Comparison of ENCODE assay signal across 16 cellular contexts in genomic region chr17:78438271-78438691, GRCh38. TPM values are rescaled to one million over a fixed set of nuclear protein-coding genes. Genes with fewer than 3 reads are reported as not detected.
DNase-seq lines count a peak whose midpoint lies in the region; ATAC-seq and TF ChIP-seq lines count a peak whose summit lies in the region.
"Had no signal": no experiment of that assay in that cellular context is flagged by ENCODE, and none has a peak within 500 bp of the region (broad histone marks: within the 10 kb centered on the region; RNA-seq: fewer than 3 reads in every experiment).

No MANE protein-coding gene starts in this region.

- H4K20me1 ChIP-seq in SK-N-SH (ENCODE audit: insufficient read depth): no peaks in the 10 kb centered on the region
- H4K20me1 ChIP-seq: BLaER1 had no signal

- TF ChIP-seq CTCF in SK-N-SH (IDR thresholded peaks at IDR 0.05) (no peak), Caco-2 (IDR thresholded peaks at IDR 0.05; ENCODE audit: insufficient read depth in 1 of 2, low read depth in 1 of 2, low read length in 1 of 2, severe bottlenecking in 1 of 2, unreplicated experiment in 1 of 2) (no peak), natural killer cell (IDR thresholded peaks at IDR 0.05) (no peak)

- no peak overlapping the region for H3K4me2 ChIP-seq in SK-N-SH
- H3K4me2 ChIP-seq: BLaER1 had no signal

- H3K4me1 Mint-ChIP-seq in Caco-2 (ENCODE audit: low read depth, unreplicated experiment) (no peaks in the 10 kb centered on the region), natural killer cell (peaks cover 5% of the 10 kb centered on the region in 2 donors)
- H3K4me1 Mint-ChIP-seq in activated CD8-positive, alpha-beta T cell treated with anti-CD3 and anti-CD28 coated beads, Interleukin-2, amount 10 ng/mL, durations not matched to agents 7 days and 5 days (ENCODE audit: low read depth): no peaks in the 10 kb centered on the region

- H3K27ac ChIP-seq in SK-N-SH (ENCODE audit: low read depth in 2 of 2, low read length in 1 of 2): no peak overlapping the region
- H3K27ac ChIP-seq: BLaER1 had no signal

- CTCF ChIA-PET in SK-N-SH (lab: Yijun Ruan, JAX): interaction anchor here (1.1 to 2.6 kb wide), 3 partner anchors 7 to 77 kb away, joined by 3 to 10 read pairs (median 3); no protein-coding TSS in a partner anchor
- CTCF ChIA-PET in Caco-2 (lab: Charles Lee): no interaction called here
- CTCF ChIA-PET in activated CD8-positive, alpha-beta T cell treated with anti-CD3 and anti-CD28 coated beads, Interleukin-2, amount 10 ng/mL, durations not matched to agents 7 days and 5 days (lab: Charles Lee): no interaction called here

- no peaks in the 10 kb centered on the region for H3K79me2 ChIP-seq in SK-N-SH (ENCODE audit: insufficient read depth)

- H3K9ac ChIP-seq in SK-N-SH: no peak overlapping the region
- H3K9ac ChIP-seq: BLaER1 had no signal

- TF ChIP-seq EP300 in SK-N-SH (IDR thresholded peaks at IDR 0.05; ENCODE audit: borderline replicate concordance in 1 of 2, low read depth in 1 of 2, low read length in 1 of 2): no peak

- H3K27me3 Mint-ChIP-seq in Caco-2 (ENCODE audit: insufficient read depth, unreplicated experiment): no peaks in the 10 kb centered on the region
- H3K27me3 Mint-ChIP-seq in activated CD8-positive, alpha-beta T cell treated with anti-CD3 and anti-CD28 coated beads, Interleukin-2, amount 10 ng/mL, durations not matched to agents 7 days and 5 days (ENCODE audit: low read depth): no peaks in the 10 kb centered on the region
- H3K27me3 Mint-ChIP-seq in natural killer cell (ENCODE audit: low read depth in 2 of 2): no peaks in the 10 kb centered on the region

- H3K4me3 Mint-ChIP-seq in Caco-2 (ENCODE audit: unreplicated experiment) (peak overlapping the region; percentile 31), natural killer cell (peak overlapping the region; percentile 47)
- H3K4me3 Mint-ChIP-seq in activated CD8-positive, alpha-beta T cell treated with anti-CD3 and anti-CD28 coated beads, Interleukin-2, amount 10 ng/mL, durations not matched to agents 7 days and 5 days: no peak overlapping the region

- no peak for TF ChIP-seq RAD21 in SK-N-SH (IDR thresholded peaks at IDR 0.05; ENCODE audit: low read length)

- H3K4me1 ChIP-seq in SK-N-SH (ENCODE audit: control insufficient read depth in 1 of 2, insufficient read depth in 2 of 2, low read depth in 1 of 2, low read length in 1 of 2) (peaks cover 0 to 9% of the 10 kb centered on the region in 2 experiments; a peak in 1 of 4 replicates), Caco-2 (no peaks in the 10 kb centered on the region)

- H3K9me2 ChIP-seq in SK-N-SH: no peaks in the 10 kb centered on the region

- H2AFZ ChIP-seq in SK-N-SH (ENCODE audit: low read depth): no peak overlapping the region

- BruUV-seq in Caco-2 (replicated peaks; lab: Mats Ljungman, UMichigan): no TSS peak

- ATAC-seq in SK-N-SH treated with all-trans-retinoic acid at 6 μM for 48 hours (peak; percentile 6; the same call in 2 of the 3 replicates), natural killer cell (peak in 1 of 3 donors; percentile 44), HG03196 (IDR thresholded peaks at IDR 0.05; ENCODE audit: unreplicated experiment) (no peak)
- ATAC-seq in activated CD8-positive, alpha-beta T cell treated with anti-CD3 and anti-CD28 coated beads, Interleukin-2, amount 10 ng/mL, durations not matched to agents 7 days and 5 days: peak; percentile 17

- POLR2A ChIA-PET in SK-N-SH (lab: Yijun Ruan, JAX) (no interaction called here), Caco-2 (lab: Charles Lee) (no interaction called here)
- POLR2A ChIA-PET in activated CD8-positive, alpha-beta T cell treated with anti-CD3 and anti-CD28 coated beads, Interleukin-2, amount 10 ng/mL, durations not matched to agents 7 days and 5 days (lab: Charles Lee): no interaction called here

- intact Hi-C loops in Caco-2 (cut with micrococcal nuclease; ENCODE audit: unreplicated experiment) (no loop called here), natural killer cell (cut with micrococcal nuclease) (no loop called here)

- H3F3A ChIP-seq in SK-N-SH (replicated peaks; ENCODE audit: insufficient read depth): no peaks in the 10 kb centered on the region

- H3K36me3 ChIP-seq in SK-N-SH (replicated peaks in 1 of 2; ENCODE audit: control insufficient read depth in 1 of 2, insufficient read depth in 2 of 2, low read length in 1 of 2): no peaks in the 10 kb centered on the region
- H3K36me3 ChIP-seq in Caco-2 (ENCODE audit: control insufficient read depth, insufficient read depth, low read length): no peaks in the 10 kb centered on the region
- H3K36me3 ChIP-seq: BLaER1 had no signal

- H3K36me3 Mint-ChIP-seq in Caco-2 (ENCODE audit: insufficient read depth, unreplicated experiment) (peaks cover 27% of the 10 kb centered on the region), natural killer cell (no peaks in the 10 kb centered on the region)
- H3K36me3 Mint-ChIP-seq in activated CD8-positive, alpha-beta T cell treated with anti-CD3 and anti-CD28 coated beads, Interleukin-2, amount 10 ng/mL, durations not matched to agents 7 days and 5 days (ENCODE audit: low read depth): no peaks in the 10 kb centered on the region

- H3K4me3 ChIP-seq in SK-N-SH (ENCODE audit: low read depth in 2 of 2, low read length in 1 of 2) (no peak overlapping the region), Caco-2 (ENCODE audit: low read depth, low read length) (no peak overlapping the region)
- H3K4me3 ChIP-seq: BLaER1 had no signal

- H3K27me3 ChIP-seq in SK-N-SH (ENCODE audit: insufficient read depth): no peaks in the 10 kb centered on the region
- no peaks in the 10 kb centered on the region for H3K27me3 ChIP-seq in Caco-2 (replicated peaks; ENCODE audit: control insufficient read depth, insufficient read depth, low read length)
- H3K27me3 ChIP-seq: BLaER1 had no signal

- H3K9me3 ChIP-seq in SK-N-SH (no peaks in the 10 kb centered on the region), Caco-2 (no peaks in the 10 kb centered on the region)
- H3K9me3 ChIP-seq: BLaER1 had no signal

- 74% methylated on average over 10 of the region's 10 CpGs for WGBS in SK-N-SH (ENCODE audit: low lambda C conversion rate)

- H3K9me3 Mint-ChIP-seq in Caco-2 (ENCODE audit: unreplicated experiment): peaks cover 13% of the 10 kb centered on the region
- H3K9me3 Mint-ChIP-seq in activated CD8-positive, alpha-beta T cell treated with anti-CD3 and anti-CD28 coated beads, Interleukin-2, amount 10 ng/mL, durations not matched to agents 7 days and 5 days (ENCODE audit: insufficient read depth): no peaks in the 10 kb centered on the region
- H3K9me3 Mint-ChIP-seq in natural killer cell: no peaks in the 10 kb centered on the region

- DNase-seq in SK-N-SH (no peak), Caco-2 (no peak), natural killer cell (no peak), medulla oblongata (ENCODE audit: extremely low spot score) (no peak), GM19240 (ENCODE audit: insufficient read length, low spot score) (no peak)
- no peak for DNase-seq in activated CD8-positive, alpha-beta T cell treated with anti-CD3 and anti-CD28 coated beads, Interleukin-2, amount 10 ng/mL, durations not matched to agents 7 days and 5 days
- DNase-seq: 8988T, DMS79, GDM1, GOT3, KBM-7, NCI-H1105, NCI-H187 had no signal

- H3K27ac Mint-ChIP-seq in Caco-2 (ENCODE audit: unreplicated experiment): peak overlapping the region; percentile 42
- peak overlapping the region; percentile 42 for H3K27ac Mint-ChIP-seq in activated CD8-positive, alpha-beta T cell treated with anti-CD3 and anti-CD28 coated beads, Interleukin-2, amount 10 ng/mL, durations not matched to agents 7 days and 5 days
- peak overlapping the region; percentile 40 to 54 for H3K27ac Mint-ChIP-seq in natural killer cell

TF ChIP-seq in SK-N-SH, 30 proteins besides CTCF, POLR2A, EP300 and RAD21 (continues in another document):
- TF ChIP-seq RCOR1 (IDR thresholded peaks at IDR 0.05; ENCODE audit: low read length): no peak
- TF ChIP-seq PBX3 (IDR thresholded peaks at IDR 0.05): no peak
- no peak for TF ChIP-seq RXRA (IDR thresholded peaks at IDR 0.05; ENCODE audit: borderline replicate concordance, low read depth)
- TF ChIP-seq TCF12 (IDR thresholded peaks at IDR 0.05): no peak
- no peak for TF ChIP-seq CHD2 (IDR thresholded peaks at IDR 0.05; ENCODE audit: low read length, partially characterized antibody)
- TF ChIP-seq SMC3 (IDR thresholded peaks at IDR 0.05; ENCODE audit: low read depth, low read length): no peak
- no peak for TF ChIP-seq ZBTB33 (IDR thresholded peaks at IDR 0.05; ENCODE audit: borderline replicate concordance, low read depth)
- TF ChIP-seq MAX (IDR thresholded peaks at IDR 0.05; ENCODE audit: low read depth): no peak

RNA-seq across cellular contexts. Expression of gene PGS1, which starts 59.8 kb away (rescaled TPM):
- 88.4 and 106 TPM in 2 replicates for polyA plus RNA-seq in SK-N-SH (2012; rRNA removed)
- 35.9 and 56.9 TPM in 2 replicates for polyA plus RNA-seq in SK-N-SH (2012; cell fraction: cytosol; rRNA removed)
- polyA plus RNA-seq in SK-N-SH (2012; cell fraction: nucleus; rRNA removed): 264 and 311 TPM in 2 replicates
- total RNA-seq in Caco-2 (2022) (54.1 and 55.2 TPM in 2 replicates), natural killer cell (10 to 100 TPM; 47.9 to 53.6 (median 48.3) TPM)
- total RNA-seq in activated CD8-positive, alpha-beta T cell treated with anti-CD3 and anti-CD28 coated beads, Interleukin-2, amount 10 ng/mL, durations not matched to agents 7 days and 5 days: 10 to 100 TPM; 46.5 to 51.0 TPM
